8 cellular contexts compared by ENCODE assay signal in genomic region chr10:79445708-79446450, GRCh38. TPM values are rescaled to one million over a fixed set of nuclear protein-coding genes. Genes with fewer than 3 reads are reported as not detected.
A peak's percentile ranks its signal among the peaks of the same experiment; 100 is the strongest.
DNase-seq lines count a peak whose midpoint lies in the region; ATAC-seq, FAIRE-seq and TF ChIP-seq lines count a peak whose summit lies in the region.

No MANE protein-coding gene starts in this region.

- H3K4me3 Mint-ChIP-seq in chondrocyte (ENCODE audit: unreplicated experiment) = peak overlapping the region; percentile 70

- H3K27me3 Mint-ChIP-seq in chondrocyte (ENCODE audit: low read depth) = no peaks in the 10 kb centered on the region

- FAIRE-seq in kidney (lab: Jason Lieb, UNC) = no peak

- H3K4me1 ChIP-seq in kidney (ENCODE audit: control insufficient read depth in 1 of 2, insufficient read depth in 1 of 2, low read depth in 1 of 2, low read length in 2 of 2) = peaks cover 0 to 19% of the 10 kb centered on the region in 2 donors

- H3K4me1 Mint-ChIP-seq in chondrocyte (ENCODE audit: low read depth) = peaks cover 46% of the 10 kb centered on the region

- H3K4me3 ChIP-seq in AG09309 (ENCODE audit: control insufficient read depth, low read depth, low read length) = peak overlapping the region; percentile 44
- peak overlapping the region; percentile 59 to 77 for H3K4me3 ChIP-seq in kidney (ENCODE audit: low read length in 2 of 2)

- ATAC-seq in GM19035 (IDR thresholded peaks at IDR 0.05; ENCODE audit: unreplicated experiment) (peak; percentile 92), HG03354 (IDR thresholded peaks at IDR 0.05; ENCODE audit: poor library complexity, severe bottlenecking, unreplicated experiment) (peak; percentile 94)

- no peaks in the 10 kb centered on the region for H3K36me3 ChIP-seq in kidney (ENCODE audit: control insufficient read depth in 1 of 2, insufficient read depth in 2 of 2, low read length in 2 of 2)

- TF ChIP-seq CTCF in AG09309 (IDR thresholded peaks at IDR 0.05; ENCODE audit: control insufficient read depth, insufficient read depth, low read depth, low read length, missing control alignments) = no peak
- TF ChIP-seq CTCF in chondrocyte (IDR thresholded peaks at IDR 0.05) = no peak
- no peak for TF ChIP-seq CTCF in kidney (IDR thresholded peaks at IDR 0.05; ENCODE audit: borderline replicate concordance, extremely low read depth, insufficient read depth)

- peak overlapping the region in 1 of 2 donors; percentile 85 for H3K9ac ChIP-seq in kidney (ENCODE audit: low read length in 2 of 2)

- intact Hi-C loops in kidney (cut with DNase I) = no loop called here

- H3K27ac Mint-ChIP-seq in chondrocyte (ENCODE audit: unreplicated experiment) = peak overlapping the region; percentile 89

- H3K27ac ChIP-seq in kidney (ENCODE audit: low read depth in 2 of 2, low read length in 2 of 2) = peak overlapping the region; percentile 56 to 65

- no peaks in the 10 kb centered on the region for H3K9me3 ChIP-seq in kidney (ENCODE audit: control insufficient read depth in 1 of 2, low read length in 2 of 2)

- DNase-seq in AG09309 (ENCODE audit: low read depth) (peak; percentile 95), NCI-H460 (ENCODE audit: extremely low read depth, low read depth) (peak; percentile 98), chondrocyte (ENCODE audit: low spot score) (peak; percentile 98), kidney (peak; percentile 99)
- peak; percentile 82 to 90 for DNase-seq in activated CD4-positive, alpha-beta T cell treated with anti-CD3 and anti-CD28 coated beads for 24 hours (ENCODE audit: low read depth in 2 of 2)
- DNase-seq in stimulated activated CD4-positive, alpha-beta T cell treated with anti-CD3 and anti-CD28 coated beads, Interleukin-12 subunit alpha, Interleukin-12 subunit beta, amount 100 ng/mL, for 48 hours (ENCODE audit: low read depth in 2 of 3, low spot score in 1 of 3) = peak; percentile 83 to 89 (median 89)

- H3K36me3 Mint-ChIP-seq in chondrocyte (ENCODE audit: low read depth) = peaks cover 1% of the 10 kb centered on the region

- no peaks in the 10 kb centered on the region for H3K9me3 Mint-ChIP-seq in chondrocyte (ENCODE audit: low read depth)

RNA-seq across cellular contexts. Expression of gene ZCCHC24, which starts 0.5 kb away (rescaled TPM):
- 3.2 and 3.7 TPM in 2 replicates for total RNA-seq in NCI-H460 (2014; rRNA removed; shearing (Covaris generic))
- polyA plus RNA-seq in NCI-H460 (2014; cell fraction: nucleus; rRNA removed) = 2.9 and 4.0 TPM in 2 replicates
- total RNA-seq in chondrocyte (37.4 to 45.1 TPM (median 43.8 TPM) in 3 replicates), kidney (21.3 TPM)
- 8.4 TPM for polyA plus RNA-seq in kidney (ENCODE audit: insufficient read depth, low read depth, low replicate concordance)

Comparison
In these comparisons a context has a peak if more than half of its experiments do, and no peak if none do; other contexts are left out.
1. Peak in every context shown above with its lines: DNase-seq, ATAC-seq, H3K4me3 ChIP-seq and H3K27ac ChIP-seq.